Comparison of ENCODE assay signal across 1 cellular context in the genomic region with DNA sequence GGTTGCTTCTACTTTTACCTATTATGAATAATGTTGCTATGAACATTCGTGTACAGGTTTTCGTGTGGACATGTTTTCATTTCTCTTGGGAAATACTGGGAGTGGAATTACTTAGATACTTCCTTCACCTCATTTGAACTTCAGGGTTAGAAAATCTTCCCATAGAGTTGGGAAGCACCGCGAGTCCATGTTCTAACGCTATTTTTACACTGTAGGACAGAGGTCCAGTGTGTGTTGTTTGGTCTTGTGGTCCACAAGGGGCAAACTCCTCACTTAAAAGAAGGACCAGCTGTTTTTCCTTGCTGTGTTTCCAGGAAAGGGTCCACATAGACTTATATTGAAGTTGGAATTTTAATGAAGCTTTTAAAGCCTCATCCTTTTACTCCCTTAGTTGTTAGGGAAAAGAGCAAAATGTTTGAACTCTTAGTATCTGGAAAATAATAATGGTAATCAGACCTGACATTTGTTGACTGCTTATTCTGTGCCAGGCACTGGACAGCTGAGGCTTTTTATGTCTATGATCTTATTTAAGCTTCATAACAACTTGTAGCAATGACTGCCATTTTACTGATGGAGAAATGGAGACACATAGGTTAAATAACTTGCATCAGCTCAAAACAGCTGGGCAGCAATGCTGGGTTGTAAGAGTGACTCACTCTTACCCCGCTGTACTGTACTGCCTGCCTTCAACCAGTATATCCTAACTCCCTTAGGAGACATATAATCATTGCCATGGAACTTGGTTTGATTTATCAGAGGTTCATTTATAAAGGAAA.
TF ChIP-seq lines count a peak whose summit lies in the region.

No MANE protein-coding gene starts in this region.

TF ChIP-seq in K562, 482 proteins besides CTCF, POLR2A, EP300 and RAD21 (continued from another document):
- TF ChIP-seq ZNF592 (IDR thresholded peaks at IDR 0.05) = peak; percentile 38; the same call in 1 of the 2 replicates
- TF ChIP-seq, protein P1, sequence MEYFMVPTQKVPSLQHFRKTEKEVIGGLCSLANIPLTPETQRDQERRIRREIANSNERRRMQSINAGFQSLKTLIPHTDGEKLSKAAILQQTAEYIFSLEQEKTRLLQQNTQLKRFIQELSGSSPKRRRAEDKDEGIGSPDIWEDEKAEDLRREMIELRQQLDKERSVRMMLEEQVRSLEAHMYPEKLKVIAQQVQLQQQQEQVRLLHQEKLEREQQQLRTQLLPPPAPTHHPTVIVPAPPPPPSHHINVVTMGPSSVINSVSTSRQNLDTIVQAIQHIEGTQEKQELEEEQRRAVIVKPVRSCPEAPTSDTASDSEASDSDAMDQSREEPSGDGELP (CRISPR knock-in tag; IDR thresholded peaks at IDR 0.05; ENCODE audit: borderline replicate concordance) = peak; percentile 38; the same call in 1 of the 2 replicates
- peak; percentile 42; the same call in 1 of the 2 replicates for TF ChIP-seq JUN (IDR thresholded peaks at IDR 0.05; ENCODE audit: borderline replicate concordance, low read depth, low read length)
- no peak for TF ChIP-seq JUN (CRISPR knock-in tag; IDR thresholded peaks at IDR 0.05; ENCODE audit: borderline replicate concordance)
- no peak for TF ChIP-seq VEZF1 (CRISPR knock-in tag; IDR thresholded peaks at IDR 0.05)
- peak; percentile 71 for TF ChIP-seq JUND (IDR thresholded peaks at IDR 0.05; ENCODE audit: borderline replicate concordance, low read depth, low read length)
- no peak for TF ChIP-seq JUND (tag; IDR thresholded peaks at IDR 0.05; ENCODE audit: borderline replicate concordance, low read depth, low read length)
